Comparison of ENCODE assay signal across 17 cellular contexts in genomic region chr21:15764878-15765277, GRCh38.
"Had no signal": no experiment of that assay in that cellular context is flagged by ENCODE, and none has a peak within 500 bp of the region (broad histone marks: within the 10 kb centered on the region; RNA-seq: fewer than 3 reads in every experiment).

No MANE protein-coding gene starts in this region.

- H3K27me3 ChIP-seq: colonic mucosa, esophagus muscularis mucosa, foreskin keratinocyte, heart right ventricle had no signal

- DNase-seq: colonic mucosa; cortex of kidney; effector CD8-positive, alpha-beta T cell; foreskin keratinocyte; glutamatergic neuron; head of caudate nucleus; heart right ventricle; hippocampal formation; left colon; left ventricle myocardium superior; lower lobe of right lung; mesenchymal stem cell; mucosa of descending colon had no signal

- H3K27ac Mint-ChIP-seq: dendritic cell treated with granulocyte-macrophage colony-stimulating factor and Interleukin-4, amounts not matched to agents 40 ng/mL and 50 ng/mL, for 4 days; mesothelial cell of epicardium had no signal

- H3K36me3 ChIP-seq: colonic mucosa, esophagus muscularis mucosa, lower lobe of right lung had no signal

- ATAC-seq: foreskin keratinocyte, heart right ventricle, left colon, left lobe of liver, left ventricle myocardium superior, lower lobe of right lung, mucosa of descending colon had no signal

- H3K4me3 ChIP-seq: colonic mucosa, esophagus muscularis mucosa, heart right ventricle, lower lobe of right lung, mucosa of descending colon had no signal

- H3K4me3 Mint-ChIP-seq: dendritic cell treated with granulocyte-macrophage colony-stimulating factor and Interleukin-4, amounts not matched to agents 40 ng/mL and 50 ng/mL, for 4 days; mesothelial cell of epicardium had no signal

- H3K9me3 Mint-ChIP-seq: dendritic cell treated with granulocyte-macrophage colony-stimulating factor and Interleukin-4, amounts not matched to agents 40 ng/mL and 50 ng/mL, for 4 days had no signal

- H3K27ac ChIP-seq: colonic mucosa, esophagus muscularis mucosa, foreskin keratinocyte, heart right ventricle, lower lobe of right lung had no signal

- H3K27me3 Mint-ChIP-seq: dendritic cell treated with granulocyte-macrophage colony-stimulating factor and Interleukin-4, amounts not matched to agents 40 ng/mL and 50 ng/mL, for 4 days had no signal

- H3K9me3 ChIP-seq: colonic mucosa, esophagus muscularis mucosa, lower lobe of right lung, mucosa of descending colon had no signal
